ENCODE assay signal across 17 cellular contexts in genomic region chr9:133943781-133944745, GRCh38. TPM values are rescaled to one million over a fixed set of nuclear protein-coding genes. Genes with fewer than 3 reads are reported as not detected.
DNase-seq lines count a peak whose midpoint lies in the region; ATAC-seq and TF ChIP-seq lines count a peak whose summit lies in the region.
"Had no signal": no experiment of that assay in that cellular context is flagged by ENCODE, and none has a peak within 500 bp of the region (broad histone marks: within the 10 kb centered on the region; RNA-seq: fewer than 3 reads in every experiment).

No MANE protein-coding gene starts in this region.

- in situ Hi-C loops in astrocyte of the spinal cord (cut with HindIII; ENCODE audit: low sequenced_read_pairs), result no loop called here

- H3K36me3 ChIP-seq in upper lobe of right lung, result no peaks in the 10 kb centered on the region

- no peak overlapping the region for H3K27ac ChIP-seq in upper lobe of right lung

- ATAC-seq in Right ventricle myocardium inferior, result peak; percentile 5
- ATAC-seq in left lobe of liver, result peak; percentile 4
- no peak for ATAC-seq in upper lobe of right lung

- H3K4me1 ChIP-seq in upper lobe of right lung, result peaks cover 15% of the 10 kb centered on the region
- H3K4me1 ChIP-seq: A549, ascending aorta had no signal

- H3K27me3 ChIP-seq in upper lobe of right lung, result no peaks in the 10 kb centered on the region
- H3K27me3 ChIP-seq: ascending aorta, Peyer's patch had no signal

- no peaks in the 10 kb centered on the region for H3K9me3 ChIP-seq in upper lobe of right lung
- H3K9me3 ChIP-seq: A549, ascending aorta, Peyer's patch had no signal

- intact Hi-C loops in Right ventricle myocardium inferior (cut with DNase I), result no loop called here
- intact Hi-C loops in cardiac septum (cut with DNase I), result no loop called here
- intact Hi-C loops in upper lobe of right lung (cut with DNase I), result no loop called here

- H3K4me3 ChIP-seq in astrocyte of the spinal cord (ENCODE audit: low read depth, low read length) (no peak overlapping the region), upper lobe of right lung (no peak overlapping the region)
- H3K4me3 ChIP-seq: A549, ascending aorta, K562, Peyer's patch had no signal

- TF ChIP-seq CTCF in astrocyte of the spinal cord (IDR thresholded peaks at IDR 0.05; ENCODE audit: low read depth, low read length) (no peak), upper lobe of right lung (IDR thresholded peaks at IDR 0.05) (no peak)

- DNase-seq in Right ventricle myocardium inferior (ENCODE audit: missing footprints) (peak; percentile 63), cardiac septum (ENCODE audit: low spot score) (no peak), astrocyte of the spinal cord (ENCODE audit: low read depth, low spot score) (peak; percentile 77), left lobe of liver (ENCODE audit: low spot score) (no peak), upper lobe of right lung (peak; percentile 56), DMS53 treated with DMSO at 0.1 percent for 48 hours (lab: John Stamatoyannopoulos, UW; ENCODE audit: unreplicated experiment) (no peak), mucosa of gallbladder (ENCODE audit: low spot score) (no peak), activated gamma-delta T cell treated with Interleukin-2 at 50 U/mL for 16 hours (no peak)
- DNase-seq: activated T-cell treated with anti-CD3 and anti-CD28 coated beads, Interleukin-2, amount 50 U/mL, for 1 hour; DMS 273 treated with DMSO at 0.1 percent for 48 hours; HCEC 1CT; NCI-H2081 treated with DMSO at 0.1 percent for 48 hours; Peyer's patch; small intestine had no signal

RNA-seq across cellular contexts. Expression of gene VAV2, which starts 48.1 kb away (rescaled TPM):
- total RNA-seq in Right ventricle myocardium inferior (7.6 TPM), cardiac septum (8.1 TPM), left lobe of liver (34.8 TPM), upper lobe of right lung (34.6 TPM), mucosa of gallbladder (64.4 TPM)

Comparison
In these comparisons a context has a peak if more than half of its experiments do, and no peak if none do; other contexts are left out.
1. DNase-seq: peak in Right ventricle myocardium inferior (single experiment), astrocyte of the spinal cord (single experiment) and upper lobe of right lung (single experiment); none in cardiac septum (single experiment), left lobe of liver (single experiment), DMS53 treated with DMSO at 0.1 percent for 48 hours (single experiment), mucosa of gallbladder (single experiment) and activated gamma-delta T cell treated with Interleukin-2 at 50 U/mL for 16 hours (single experiment).